1 cellular context compared by ENCODE assay signal in the genomic region with DNA sequence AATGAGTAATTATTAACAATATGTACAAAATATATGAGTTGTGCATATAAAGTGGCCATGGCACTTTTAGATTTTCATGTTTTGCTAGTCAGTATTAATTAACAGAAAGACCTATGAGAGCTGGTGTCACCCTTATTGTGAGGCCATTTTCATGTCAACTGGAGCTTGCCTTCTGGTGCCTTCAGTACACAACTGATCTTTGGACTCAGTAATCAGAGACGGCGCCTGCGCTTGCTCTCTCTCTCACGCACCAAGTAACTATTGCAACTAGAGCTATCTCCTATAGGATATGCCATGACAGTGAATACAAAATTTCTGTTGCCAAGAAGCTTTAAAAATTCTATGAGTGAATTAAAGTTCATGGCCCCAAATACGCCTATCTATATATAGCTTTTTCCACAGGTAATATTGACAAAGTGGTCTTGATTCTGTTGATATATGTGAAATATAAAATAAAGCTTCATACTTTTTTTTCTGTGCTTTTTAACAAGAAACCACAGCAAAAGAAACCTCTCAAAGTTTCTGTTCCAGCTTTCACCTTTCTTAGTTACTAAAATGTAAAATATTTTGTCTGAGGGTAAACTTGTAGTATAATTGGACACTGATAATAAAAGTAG.
A peak's percentile ranks its signal among the peaks of the same experiment; 100 is the strongest.
TF ChIP-seq lines count a peak whose summit lies in the region.

No MANE protein-coding gene starts in this region.

TF ChIP-seq in HepG2, 621 proteins besides CTCF, POLR2A, EP300 and RAD21 (continued from another document and continues in another):
- TF ChIP-seq, protein P1, sequence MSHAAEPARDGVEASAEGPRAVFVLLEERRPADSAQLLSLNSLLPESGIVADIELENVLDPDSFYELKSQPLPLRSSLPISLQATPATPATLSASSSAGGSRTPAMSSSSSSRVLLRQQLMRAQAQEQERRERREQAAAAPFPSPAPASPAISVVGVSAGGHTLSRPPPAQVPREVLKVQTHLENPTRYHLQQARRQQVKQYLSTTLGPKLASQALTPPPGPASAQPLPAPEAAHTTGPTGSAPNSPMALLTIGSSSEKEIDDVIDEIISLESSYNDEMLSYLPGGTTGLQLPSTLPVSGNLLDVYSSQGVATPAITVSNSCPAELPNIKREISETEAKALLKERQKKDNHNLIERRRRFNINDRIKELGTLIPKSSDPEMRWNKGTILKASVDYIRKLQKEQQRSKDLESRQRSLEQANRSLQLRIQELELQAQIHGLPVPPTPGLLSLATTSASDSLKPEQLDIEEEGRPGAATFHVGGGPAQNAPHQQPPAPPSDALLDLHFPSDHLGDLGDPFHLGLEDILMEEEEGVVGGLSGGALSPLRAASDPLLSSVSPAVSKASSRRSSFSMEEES (CRISPR knock-in tag; IDR thresholded peaks at IDR 0.05) = peak; percentile 37; the same call in 1 of the 2 replicates
- TF ChIP-seq PRMT3 (CRISPR knock-in tag; IDR thresholded peaks at IDR 0.05; ENCODE audit: borderline replicate concordance, low read depth) (no peak), TBX2 (CRISPR knock-in tag; IDR thresholded peaks at IDR 0.05; ENCODE audit: borderline replicate concordance) (peak; percentile 55; the same call in 1 of the 2 replicates), KAT8 (CRISPR knock-in tag; IDR thresholded peaks at IDR 0.05) (peak; percentile 70), ZKSCAN8 (CRISPR knock-in tag; IDR thresholded peaks at IDR 0.05; ENCODE audit: borderline replicate concordance) (peak; percentile 77; the same call in 1 of the 2 replicates), HNF4G (IDR thresholded peaks at IDR 0.05; ENCODE audit: borderline replicate concordance, low read depth, low read length) (peak; percentile 87), HNF4G (CRISPR knock-in tag; IDR thresholded peaks at IDR 0.05; ENCODE audit: borderline replicate concordance, low read depth) (peak; percentile 75; the same call in 1 of the 2 replicates), ASH2L (IDR thresholded peaks at IDR 0.05; ENCODE audit: insufficient read length, low read depth, low read length) (peak; percentile 77), PHF21A (CRISPR knock-in tag; IDR thresholded peaks at IDR 0.05) (peak; percentile 44; the same call in 1 of the 2 replicates), CCAR2 (optimal IDR thresholded peaks at IDR 0.05; ENCODE audit: low read depth, low read length) (no peak), ZNF124 (CRISPR knock-in tag; IDR thresholded peaks at IDR 0.05) (no peak), ZNF775 (CRISPR knock-in tag; IDR thresholded peaks at IDR 0.05; ENCODE audit: borderline replicate concordance) (0 out of 2 replicates have a peak, but pooled peaks have one; percentile 42), NCOR1 (IDR thresholded peaks at IDR 0.05; ENCODE audit: borderline replicate concordance, low read length) (peak; percentile 95), CBX5 (CRISPR knock-in tag; IDR thresholded peaks at IDR 0.05; ENCODE audit: borderline replicate concordance) (peak; percentile 39; the same call in 1 of the 2 replicates), ZSCAN20 (CRISPR knock-in tag; IDR thresholded peaks at IDR 0.05; ENCODE audit: borderline replicate concordance) (no peak), PPARG (CRISPR knock-in tag; conservative IDR thresholded peaks at IDR 0.05) (0 out of 2 replicates have a peak, but pooled peaks have one; percentile 36), ZNF713 (CRISPR knock-in tag; IDR thresholded peaks at IDR 0.05) (no peak), SP140L (CRISPR knock-in tag; IDR thresholded peaks at IDR 0.05; ENCODE audit: borderline replicate concordance) (no peak), MEF2D (CRISPR knock-in tag; IDR thresholded peaks at IDR 0.05) (peak; percentile 28; the same call in 1 of the 2 replicates), ZNF12 (CRISPR knock-in tag; IDR thresholded peaks at IDR 0.05) (peak; percentile 62; the same call in 1 of the 2 replicates), ZNF652 (CRISPR knock-in tag; IDR thresholded peaks at IDR 0.05; ENCODE audit: borderline replicate concordance, low read depth) (no peak), ZNF230 (CRISPR knock-in tag; IDR thresholded peaks at IDR 0.05) (no peak), FOXA3 (CRISPR knock-in tag; IDR thresholded peaks at IDR 0.05) (peak; percentile 82), CEBPB (IDR thresholded peaks at IDR 0.05; ENCODE audit: borderline replicate concordance, low read depth, low read length) (peak; percentile 53; the same call in 1 of the 2 replicates), ZNF44 (CRISPR knock-in tag; IDR thresholded peaks at IDR 0.05) (no peak), CREM (IDR thresholded peaks at IDR 0.05) (peak; percentile 48; the same call in 1 of the 2 replicates), CREM (CRISPR knock-in tag; IDR thresholded peaks at IDR 0.05) (no peak), ZNF788 (CRISPR knock-in tag; IDR thresholded peaks at IDR 0.05; ENCODE audit: borderline replicate concordance) (peak; percentile 41; the same call in 1 of the 2 replicates), SNAI1 (CRISPR knock-in tag; IDR thresholded peaks at IDR 0.05; ENCODE audit: borderline replicate concordance) (no peak), ZNF292 (CRISPR knock-in tag; IDR thresholded peaks at IDR 0.05; ENCODE audit: borderline replicate concordance, low read depth) (peak; percentile 78; the same call in 1 of the 2 replicates), HNRNPLL (IDR thresholded peaks at IDR 0.05; ENCODE audit: low read depth, low read length, poor library complexity, severe bottlenecking) (no peak), GATA4 (IDR thresholded peaks at IDR 0.05; ENCODE audit: borderline replicate concordance, low read depth) (no peak), HDAC1 (CRISPR knock-in tag; IDR thresholded peaks at IDR 0.05) (peak; percentile 29; the same call in 1 of the 2 replicates), NFIB (CRISPR knock-in tag; IDR thresholded peaks at IDR 0.05; ENCODE audit: borderline replicate concordance) (no peak), SOX5 (CRISPR knock-in tag; IDR thresholded peaks at IDR 0.05; ENCODE audit: borderline replicate concordance) (peak; percentile 63; the same call in 1 of the 2 replicates), ZBTB20 (CRISPR knock-in tag; IDR thresholded peaks at IDR 0.05; ENCODE audit: borderline replicate concordance, low read depth) (no peak; the same call in 1 of the 2 replicates), PAWR (CRISPR knock-in tag; IDR thresholded peaks at IDR 0.05; ENCODE audit: borderline replicate concordance) (no peak), ETV5 (CRISPR knock-in tag; IDR thresholded peaks at IDR 0.05; ENCODE audit: borderline replicate concordance) (no peak), DPF2 (CRISPR knock-in tag; IDR thresholded peaks at IDR 0.05; ENCODE audit: borderline replicate concordance, low read depth) (no peak; the same call in 1 of the 2 replicates), HOXD1 (CRISPR knock-in tag; IDR thresholded peaks at IDR 0.05) (no peak), SMC3 (IDR thresholded peaks at IDR 0.05; ENCODE audit: low read length) (no peak), ZNF558 (CRISPR knock-in tag; IDR thresholded peaks at IDR 0.05; ENCODE audit: borderline replicate concordance) (no peak), ZBTB1 (CRISPR knock-in tag; IDR thresholded peaks at IDR 0.05; ENCODE audit: borderline replicate concordance) (no peak), ZFP1 (CRISPR knock-in tag; IDR thresholded peaks at IDR 0.05) (no peak), ZNF34 (CRISPR knock-in tag; IDR thresholded peaks at IDR 0.05; ENCODE audit: borderline replicate concordance) (no peak), PAX8 (CRISPR knock-in tag; IDR thresholded peaks at IDR 0.05; ENCODE audit: borderline replicate concordance) (no peak), REPIN1 (CRISPR knock-in tag; IDR thresholded peaks at IDR 0.05; ENCODE audit: borderline replicate concordance, low read depth) (no peak), ZNF30 (CRISPR knock-in tag; IDR thresholded peaks at IDR 0.05) (no peak), HMG20A (CRISPR knock-in tag; IDR thresholded peaks at IDR 0.05; ENCODE audit: borderline replicate concordance) (peak; percentile 54; the same call in 1 of the 2 replicates)
- TF ChIP-seq, protein P2, sequence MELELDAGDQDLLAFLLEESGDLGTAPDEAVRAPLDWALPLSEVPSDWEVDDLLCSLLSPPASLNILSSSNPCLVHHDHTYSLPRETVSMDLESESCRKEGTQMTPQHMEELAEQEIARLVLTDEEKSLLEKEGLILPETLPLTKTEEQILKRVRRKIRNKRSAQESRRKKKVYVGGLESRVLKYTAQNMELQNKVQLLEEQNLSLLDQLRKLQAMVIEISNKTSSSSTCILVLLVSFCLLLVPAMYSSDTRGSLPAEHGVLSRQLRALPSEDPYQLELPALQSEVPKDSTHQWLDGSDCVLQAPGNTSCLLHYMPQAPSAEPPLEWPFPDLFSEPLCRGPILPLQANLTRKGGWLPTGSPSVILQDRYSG (CRISPR knock-in tag; IDR thresholded peaks at IDR 0.05) = no peak
- TF ChIP-seq, protein P3, sequence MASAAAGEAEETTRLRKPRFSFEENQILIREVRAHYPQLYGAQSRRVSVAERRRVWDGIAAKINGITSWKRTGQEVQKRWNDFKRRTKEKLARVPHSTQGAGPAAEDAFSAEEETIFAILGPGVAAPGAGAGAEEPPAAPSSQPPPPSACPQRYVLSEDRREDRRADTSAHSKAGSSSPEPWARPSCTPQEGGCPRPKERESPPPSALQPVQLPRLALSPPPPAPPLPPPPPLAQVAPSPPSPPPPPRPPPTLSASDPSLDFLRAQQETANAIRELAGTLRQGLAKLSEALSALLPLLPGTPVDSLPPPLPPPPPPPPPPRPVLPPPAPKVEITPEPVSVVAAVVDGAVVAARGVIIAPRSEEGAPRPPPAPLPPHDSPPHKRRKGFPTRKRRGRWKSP (CRISPR knock-in tag; IDR thresholded peaks at IDR 0.05) = peak; percentile 69; the same call in 1 of the 2 replicates
- TF ChIP-seq, protein P4, sequence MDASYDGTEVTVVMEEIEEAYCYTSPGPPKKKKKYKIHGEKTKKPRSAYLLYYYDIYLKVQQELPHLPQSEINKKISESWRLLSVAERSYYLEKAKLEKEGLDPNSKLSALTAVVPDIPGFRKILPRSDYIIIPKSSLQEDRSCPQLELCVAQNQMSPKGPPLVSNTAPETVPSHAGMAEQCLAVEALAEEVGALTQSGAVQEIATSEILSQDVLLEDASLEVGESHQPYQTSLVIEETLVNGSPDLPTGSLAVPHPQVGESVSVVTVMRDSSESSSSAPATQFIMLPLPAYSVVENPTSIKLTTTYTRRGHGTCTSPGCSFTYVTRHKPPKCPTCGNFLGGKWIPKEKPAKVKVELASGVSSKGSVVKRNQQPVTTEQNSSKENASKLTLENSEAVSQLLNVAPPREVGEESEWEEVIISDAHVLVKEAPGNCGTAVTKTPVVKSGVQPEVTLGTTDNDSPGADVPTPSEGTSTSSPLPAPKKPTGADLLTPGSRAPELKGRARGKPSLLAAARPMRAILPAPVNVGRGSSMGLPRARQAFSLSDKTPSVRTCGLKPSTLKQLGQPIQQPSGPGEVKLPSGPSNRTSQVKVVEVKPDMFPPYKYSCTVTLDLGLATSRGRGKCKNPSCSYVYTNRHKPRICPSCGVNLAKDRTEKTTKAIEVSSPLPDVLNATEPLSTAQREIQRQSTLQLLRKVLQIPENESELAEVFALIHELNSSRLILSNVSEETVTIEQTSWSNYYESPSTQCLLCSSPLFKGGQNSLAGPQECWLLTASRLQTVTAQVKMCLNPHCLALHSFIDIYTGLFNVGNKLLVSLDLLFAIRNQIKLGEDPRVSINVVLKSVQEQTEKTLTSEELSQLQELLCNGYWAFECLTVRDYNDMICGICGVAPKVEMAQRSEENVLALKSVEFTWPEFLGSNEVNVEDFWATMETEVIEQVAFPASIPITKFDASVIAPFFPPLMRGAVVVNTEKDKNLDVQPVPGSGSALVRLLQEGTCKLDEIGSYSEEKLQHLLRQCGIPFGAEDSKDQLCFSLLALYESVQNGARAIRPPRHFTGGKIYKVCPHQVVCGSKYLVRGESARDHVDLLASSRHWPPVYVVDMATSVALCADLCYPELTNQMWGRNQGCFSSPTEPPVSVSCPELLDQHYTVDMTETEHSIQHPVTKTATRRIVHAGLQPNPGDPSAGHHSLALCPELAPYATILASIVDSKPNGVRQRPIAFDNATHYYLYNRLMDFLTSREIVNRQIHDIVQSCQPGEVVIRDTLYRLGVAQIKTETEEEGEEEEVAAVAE (CRISPR knock-in tag; IDR thresholded peaks at IDR 0.05; ENCODE audit: borderline replicate concordance) = no peak
- TF ChIP-seq, protein P5, sequence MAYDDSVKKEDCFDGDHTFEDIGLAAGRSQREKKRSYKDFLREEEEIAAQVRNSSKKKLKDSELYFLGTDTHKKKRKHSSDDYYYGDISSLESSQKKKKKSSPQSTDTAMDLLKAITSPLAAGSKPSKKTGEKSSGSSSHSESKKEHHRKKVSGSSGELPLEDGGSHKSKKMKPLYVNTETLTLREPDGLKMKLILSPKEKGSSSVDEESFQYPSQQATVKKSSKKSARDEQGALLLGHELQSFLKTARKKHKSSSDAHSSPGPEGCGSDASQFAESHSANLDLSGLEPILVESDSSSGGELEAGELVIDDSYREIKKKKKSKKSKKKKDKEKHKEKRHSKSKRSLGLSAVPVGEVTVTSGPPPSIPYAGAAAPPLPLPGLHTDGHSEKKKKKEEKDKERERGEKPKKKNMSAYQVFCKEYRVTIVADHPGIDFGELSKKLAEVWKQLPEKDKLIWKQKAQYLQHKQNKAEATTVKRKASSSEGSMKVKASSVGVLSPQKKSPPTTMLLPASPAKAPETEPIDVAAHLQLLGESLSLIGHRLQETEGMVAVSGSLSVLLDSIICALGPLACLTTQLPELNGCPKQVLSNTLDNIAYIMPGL (CRISPR knock-in tag; IDR thresholded peaks at IDR 0.05; ENCODE audit: borderline replicate concordance in 1 of 2, low read depth in 1 of 2) = 0 out of 4 replicates have a peak, but pooled peaks of 1 of the 2 experiments have one; percentile 29
- TF ChIP-seq, protein P6, sequence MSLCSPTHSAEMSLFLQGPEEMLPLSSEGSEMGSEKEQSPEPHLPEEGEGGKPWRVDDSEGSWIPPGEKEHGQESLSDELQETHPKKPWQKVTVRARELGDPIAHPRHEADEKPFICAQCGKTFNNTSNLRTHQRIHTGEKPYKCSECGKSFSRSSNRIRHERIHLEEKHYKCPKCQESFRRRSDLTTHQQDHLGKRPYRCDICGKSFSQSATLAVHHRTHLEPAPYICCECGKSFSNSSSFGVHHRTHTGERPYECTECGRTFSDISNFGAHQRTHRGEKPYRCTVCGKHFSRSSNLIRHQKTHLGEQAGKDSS (CRISPR knock-in tag; IDR thresholded peaks at IDR 0.05; ENCODE audit: borderline replicate concordance, low read depth) = no peak
- TF ChIP-seq, protein P7, sequence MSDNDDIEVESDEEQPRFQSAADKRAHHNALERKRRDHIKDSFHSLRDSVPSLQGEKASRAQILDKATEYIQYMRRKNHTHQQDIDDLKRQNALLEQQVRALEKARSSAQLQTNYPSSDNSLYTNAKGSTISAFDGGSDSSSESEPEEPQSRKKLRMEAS (IDR thresholded peaks at IDR 0.05) = peak; percentile 42; the same call in 1 of the 2 replicates
- TF ChIP-seq, protein P8, sequence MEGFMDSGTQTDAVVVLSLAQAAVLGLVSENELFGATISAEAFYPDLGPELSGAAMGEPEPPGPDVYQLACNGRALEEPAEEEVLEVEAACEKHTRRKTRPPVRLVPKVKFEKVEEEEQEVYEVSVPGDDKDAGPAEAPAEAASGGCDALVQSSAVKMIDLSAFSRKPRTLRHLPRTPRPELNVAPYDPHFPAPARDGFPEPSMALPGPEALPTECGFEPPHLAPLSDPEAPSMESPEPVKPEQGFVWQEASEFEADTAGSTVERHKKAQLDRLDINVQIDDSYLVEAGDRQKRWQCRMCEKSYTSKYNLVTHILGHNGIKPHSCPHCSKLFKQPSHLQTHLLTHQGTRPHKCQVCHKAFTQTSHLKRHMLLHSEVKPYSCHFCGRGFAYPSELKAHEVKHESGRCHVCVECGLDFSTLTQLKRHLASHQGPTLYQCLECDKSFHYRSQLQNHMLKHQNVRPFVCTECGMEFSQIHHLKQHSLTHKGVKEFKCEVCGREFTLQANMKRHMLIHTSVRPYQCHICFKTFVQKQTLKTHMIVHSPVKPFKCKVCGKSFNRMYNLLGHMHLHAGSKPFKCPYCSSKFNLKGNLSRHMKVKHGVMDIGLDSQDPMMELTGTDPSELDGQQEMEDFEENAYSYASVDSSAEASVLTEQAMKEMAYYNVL (CRISPR knock-in tag; IDR thresholded peaks at IDR 0.05; ENCODE audit: borderline replicate concordance) = no peak
